ENCODE assay signal across 21 cellular contexts in genomic region chr9:70442328-70442848, GRCh38.
"Had no signal": no experiment of that assay in that cellular context is flagged by ENCODE, and none has a peak within 500 bp of the region (broad histone marks: within the 10 kb centered on the region; RNA-seq: fewer than 3 reads in every experiment).

No MANE protein-coding gene starts in this region.

- H3K36me3 ChIP-seq: heart left ventricle, ovary, spleen, tibial artery, upper lobe of left lung, uterus had no signal

- H3K4me3 ChIP-seq: heart left ventricle, mucosa of descending colon, ovary, spleen, tibial artery, upper lobe of left lung, uterus had no signal

- H3K4me1 Mint-ChIP-seq: stimulated activated memory B cell treated with anti-CD40 and anti-IgM and Interleukin-4, amounts not matched to agents 10 μg/mL and 1 μg/mL and 100 μg/mL, for 72 hours had no signal

- ATAC-seq: effector memory CD8-positive, alpha-beta T cell; heart left ventricle; mucosa of descending colon; naive thymus-derived CD8-positive, alpha-beta T cell; right cardiac atrium; stimulated activated memory B cell treated with anti-CD40 and anti-IgM and Interleukin-4, amounts not matched to agents 10 μg/mL and 1 μg/mL and 100 μg/mL, for 72 hours had no signal

- H3K9me3 ChIP-seq: heart left ventricle, mucosa of descending colon, ovary, spleen, tibial artery, upper lobe of left lung, uterus had no signal

- H3K36me3 Mint-ChIP-seq: naive thymus-derived CD8-positive, alpha-beta T cell; stimulated activated memory B cell treated with anti-CD40 and anti-IgM and Interleukin-4, amounts not matched to agents 10 μg/mL and 1 μg/mL and 100 μg/mL, for 72 hours had no signal

- H3K4me3 Mint-ChIP-seq: dendritic cell treated with granulocyte-macrophage colony-stimulating factor and Interleukin-4, amounts not matched to agents 40 ng/mL and 50 ng/mL, for 4 days; effector memory CD8-positive, alpha-beta T cell; naive thymus-derived CD8-positive, alpha-beta T cell; neural crest cell; stimulated activated memory B cell treated with anti-CD40 and anti-IgM and Interleukin-4, amounts not matched to agents 10 μg/mL and 1 μg/mL and 100 μg/mL, for 72 hours; stimulated activated naive CD8-positive, alpha-beta T cell treated with anti-CD3 and anti-CD28 coated beads, Interleukin-15, Interleukin-2, amounts not matched to agents 100 ng/mL and 50 ng/mL, for 24 hours had no signal

- DNase-seq: effector memory CD8-positive, alpha-beta T cell; heart left ventricle; hippocampal formation; kidney glomerular epithelial cell; mucosa of descending colon; naive thymus-derived CD8-positive, alpha-beta T cell; ovary; right cardiac atrium; spleen; stimulated activated CD4-positive, alpha-beta T cell treated with anti-CD3 and anti-CD28 coated beads, Interleukin-15, amount 100 ng/mL, for 24 hours; stimulated activated CD4-positive, alpha-beta T cell treated with anti-CD3 and anti-CD28 coated beads, Interleukin-1b, Interleukin-23, amount 100 ng/mL, for 48 hours; stimulated activated CD4-positive, alpha-beta T cell treated with anti-CD3 and anti-CD28 coated beads, Interleukin-4, amount 100 ng/mL, for 24 hours; tibial artery; upper lobe of left lung; uterus had no signal

- FAIRE-seq: frontal cortex, islet of Langerhans had no signal

- H3K27ac Mint-ChIP-seq: dendritic cell treated with granulocyte-macrophage colony-stimulating factor and Interleukin-4, amounts not matched to agents 40 ng/mL and 50 ng/mL, for 4 days; effector memory CD8-positive, alpha-beta T cell; stimulated activated memory B cell treated with anti-CD40 and anti-IgM and Interleukin-4, amounts not matched to agents 10 μg/mL and 1 μg/mL and 100 μg/mL, for 72 hours; stimulated activated naive CD8-positive, alpha-beta T cell treated with anti-CD3 and anti-CD28 coated beads, Interleukin-15, Interleukin-2, amounts not matched to agents 100 ng/mL and 50 ng/mL, for 24 hours had no signal

- H3K27ac ChIP-seq: heart left ventricle, ovary, spleen, tibial artery, upper lobe of left lung, uterus had no signal

- H3K9me3 Mint-ChIP-seq: dendritic cell treated with granulocyte-macrophage colony-stimulating factor and Interleukin-4, amounts not matched to agents 40 ng/mL and 50 ng/mL, for 4 days; effector memory CD8-positive, alpha-beta T cell; naive thymus-derived CD8-positive, alpha-beta T cell; neural crest cell; stimulated activated memory B cell treated with anti-CD40 and anti-IgM and Interleukin-4, amounts not matched to agents 10 μg/mL and 1 μg/mL and 100 μg/mL, for 72 hours; stimulated activated naive CD8-positive, alpha-beta T cell treated with anti-CD3 and anti-CD28 coated beads, Interleukin-15, Interleukin-2, amounts not matched to agents 100 ng/mL and 50 ng/mL, for 24 hours had no signal

- H3K4me1 ChIP-seq: uterus had no signal

- H3K27me3 Mint-ChIP-seq: dendritic cell treated with granulocyte-macrophage colony-stimulating factor and Interleukin-4, amounts not matched to agents 40 ng/mL and 50 ng/mL, for 4 days had no signal

- H3K27me3 ChIP-seq: heart left ventricle, ovary, spleen, tibial artery, upper lobe of left lung, uterus had no signal
